14 cellular contexts compared by ENCODE assay signal in genomic region chr3:20103731-20104130, GRCh38.
DNase-seq lines count a peak whose midpoint lies in the region; ATAC-seq and TF ChIP-seq lines count a peak whose summit lies in the region.
"Had no signal": no experiment of that assay in that cellular context is flagged by ENCODE, and none has a peak within 500 bp of the region (broad histone marks: within the 10 kb centered on the region; RNA-seq: fewer than 3 reads in every experiment).

No MANE protein-coding gene starts in this region.

- H3K9me3 Mint-ChIP-seq in activated CD4-positive, alpha-beta T cell treated with anti-CD3 and anti-CD28 coated beads, Interleukin-2, amount 10 ng/mL, durations not matched to agents 24 days and 14 days, result no peaks in the 10 kb centered on the region
- no peaks in the 10 kb centered on the region for H3K9me3 Mint-ChIP-seq in stimulated activated naive B cell treated with anti-CD40 and anti-IgM and Interleukin-4, amounts not matched to agents 10 μg/mL and 1 μg/mL and 100 μg/mL, for 72 hours

- H3K36me3 ChIP-seq in Loucy (ENCODE audit: insufficient read depth, low read length) (no peaks in the 10 kb centered on the region), MM.1S (replicated peaks; ENCODE audit: insufficient read depth, low read length) (no peaks in the 10 kb centered on the region; the same call in 1 of the 2 replicates)
- H3K36me3 ChIP-seq: colonic mucosa, SJSA1 had no signal

- ATAC-seq in GM21825 (IDR thresholded peaks at IDR 0.05; ENCODE audit: unreplicated experiment), result peak; percentile 20
- ATAC-seq in stimulated activated naive B cell treated with anti-CD40 and anti-IgM and Interleukin-4, amounts not matched to agents 10 μg/mL and 1 μg/mL and 100 μg/mL, for 72 hours (replicated peaks), result peak; percentile 8 to 15

- H3K27me3 ChIP-seq in Loucy (ENCODE audit: insufficient read depth, low read length, poor library complexity, severe bottlenecking) (no peaks in the 10 kb centered on the region), MM.1S (replicated peaks; ENCODE audit: insufficient read depth, low read length) (no peaks in the 10 kb centered on the region)
- H3K27me3 ChIP-seq: colonic mucosa, heart left ventricle, SJSA1 had no signal

- H3K27me3 Mint-ChIP-seq in activated CD4-positive, alpha-beta T cell treated with anti-CD3 and anti-CD28 coated beads, Interleukin-2, amount 10 ng/mL, durations not matched to agents 24 days and 14 days, result no peaks in the 10 kb centered on the region
- no peaks in the 10 kb centered on the region for H3K27me3 Mint-ChIP-seq in stimulated activated naive B cell treated with anti-CD40 and anti-IgM and Interleukin-4, amounts not matched to agents 10 μg/mL and 1 μg/mL and 100 μg/mL, for 72 hours

- peak overlapping the region; percentile 86 for H3K27ac Mint-ChIP-seq in activated CD4-positive, alpha-beta T cell treated with anti-CD3 and anti-CD28 coated beads, Interleukin-2, amount 10 ng/mL, durations not matched to agents 24 days and 14 days
- H3K27ac Mint-ChIP-seq in stimulated activated naive B cell treated with anti-CD40 and anti-IgM and Interleukin-4, amounts not matched to agents 10 μg/mL and 1 μg/mL and 100 μg/mL, for 72 hours, result peak overlapping the region; percentile 71

- peak overlapping the region; percentile 67 for H3K4me3 Mint-ChIP-seq in activated CD4-positive, alpha-beta T cell treated with anti-CD3 and anti-CD28 coated beads, Interleukin-2, amount 10 ng/mL, durations not matched to agents 24 days and 14 days
- peak overlapping the region; percentile 61 to 62 for H3K4me3 Mint-ChIP-seq in stimulated activated naive B cell treated with anti-CD40 and anti-IgM and Interleukin-4, amounts not matched to agents 10 μg/mL and 1 μg/mL and 100 μg/mL, for 72 hours

- no peak for DNase-seq in activated CD4-positive, alpha-beta T cell treated with anti-CD3 and anti-CD28 coated beads, Interleukin-2, amount 10 ng/mL, durations not matched to agents 24 days and 14 days
- no peak for DNase-seq in activated CD4-positive, alpha-beta T cell treated with anti-CD3 and anti-CD28 coated beads, Interleukin-2, amount 50 U/mL, for 48 hours
- no peak for DNase-seq in stimulated activated naive B cell treated with anti-CD40 and anti-IgM and Interleukin-4, amounts not matched to agents 10 μg/mL and 1 μg/mL and 100 μg/mL, for 72 hours
- DNase-seq in SHP77 treated with DMSO at 0.1 percent for 48 hours (lab: John Stamatoyannopoulos, UW) (no peak), MM.1S (no peak), NCI-H1417 treated with DMSO at 0.1 percent for 48 hours (lab: John Stamatoyannopoulos, UW) (no peak)
- DNase-seq: colonic mucosa, GDM1, heart left ventricle, IMR-90, NCI-H2171 treated with DMSO at 0.1 percent for 48 hours had no signal

- peaks cover 5% of the 10 kb centered on the region for H3K4me1 ChIP-seq in Loucy (ENCODE audit: insufficient read depth, low read length, poor library complexity, severe bottlenecking)
- H3K4me1 ChIP-seq in MM.1S (ENCODE audit: low read length), result no peaks in the 10 kb centered on the region
- H3K4me1 ChIP-seq: colonic mucosa, SJSA1 had no signal

- H4K20me1 ChIP-seq in Loucy (ENCODE audit: insufficient read depth, low read length, poor library complexity, severe bottlenecking), result peaks cover 9% of the 10 kb centered on the region
- no peaks in the 10 kb centered on the region for H4K20me1 ChIP-seq in MM.1S (ENCODE audit: insufficient read depth, low read length)

- H3K4me3 ChIP-seq in Loucy (ENCODE audit: low read length, poor library complexity, severe bottlenecking) (peak overlapping the region; percentile 51), MM.1S (ENCODE audit: low read length) (no peak overlapping the region)
- H3K4me3 ChIP-seq: colonic mucosa, heart left ventricle, SJSA1 had no signal

- peak overlapping the region; percentile 51 for H3K4me2 ChIP-seq in Loucy (ENCODE audit: low read depth, low read length, poor library complexity, severe bottlenecking)
- H3K4me2 ChIP-seq in MM.1S (ENCODE audit: low read depth, low read length), result no peak overlapping the region

- no peaks in the 10 kb centered on the region for H3F3A ChIP-seq in Loucy (ENCODE audit: low read depth)
- no peaks in the 10 kb centered on the region for H3F3A ChIP-seq in MM.1S (ENCODE audit: insufficient read depth, low read length)

- no peak overlapping the region for H3K27ac ChIP-seq in MM.1S (ENCODE audit: low read length)
- H3K27ac ChIP-seq: colonic mucosa, SJSA1 had no signal

- peaks cover 23% of the 10 kb centered on the region for H3K36me3 Mint-ChIP-seq in activated CD4-positive, alpha-beta T cell treated with anti-CD3 and anti-CD28 coated beads, Interleukin-2, amount 10 ng/mL, durations not matched to agents 24 days and 14 days (ENCODE audit: low read depth)
- H3K36me3 Mint-ChIP-seq in stimulated activated naive B cell treated with anti-CD40 and anti-IgM and Interleukin-4, amounts not matched to agents 10 μg/mL and 1 μg/mL and 100 μg/mL, for 72 hours, result peaks cover 3% of the 10 kb centered on the region in 2 donors

- no peaks in the 10 kb centered on the region for H3K9me2 ChIP-seq in Loucy (replicated peaks; ENCODE audit: low read depth, low read length)
- H3K9me2 ChIP-seq in MM.1S (replicated peaks; ENCODE audit: insufficient read depth, low read length), result no peaks in the 10 kb centered on the region

- H3K4me1 Mint-ChIP-seq in activated CD4-positive, alpha-beta T cell treated with anti-CD3 and anti-CD28 coated beads, Interleukin-2, amount 10 ng/mL, durations not matched to agents 24 days and 14 days, result peaks cover 57% of the 10 kb centered on the region
- peaks cover 8 to 28% of the 10 kb centered on the region in 2 donors for H3K4me1 Mint-ChIP-seq in stimulated activated naive B cell treated with anti-CD40 and anti-IgM and Interleukin-4, amounts not matched to agents 10 μg/mL and 1 μg/mL and 100 μg/mL, for 72 hours

- H3K9me3 ChIP-seq in Loucy (ENCODE audit: insufficient read depth, low read depth, low read length) (no peaks in the 10 kb centered on the region), MM.1S (replicated peaks; ENCODE audit: insufficient read depth, low read length) (no peaks in the 10 kb centered on the region)
- H3K9me3 ChIP-seq: colonic mucosa, heart left ventricle, SJSA1 had no signal

- no peaks in the 10 kb centered on the region for H3K79me2 ChIP-seq in Loucy (ENCODE audit: insufficient read depth, low read length)
- H3K79me2 ChIP-seq in MM.1S (ENCODE audit: low read length), result no peaks in the 10 kb centered on the region

- H2AFZ ChIP-seq in Loucy (ENCODE audit: low read length) (no peak overlapping the region), MM.1S (ENCODE audit: low read length) (no peak overlapping the region)

- H3K9ac ChIP-seq in Loucy (ENCODE audit: low read depth, low read length, poor library complexity, severe bottlenecking) (no peak overlapping the region), MM.1S (ENCODE audit: low read length) (no peak overlapping the region)

- intact Hi-C loops in activated CD4-positive, alpha-beta T cell treated with anti-CD3 and anti-CD28 coated beads, Interleukin-2, amount 10 ng/mL, durations not matched to agents 24 days and 14 days (cut with micrococcal nuclease), result loop anchor here (1.0 to 5.0 kb wide), 6 partner anchors 49 to 216 kb away; partner anchors contain the start of genes RAB5A and SGO1

- no peak for TF ChIP-seq CTCF in Loucy (conservative IDR thresholded peaks at IDR 0.05; ENCODE audit: low read length)
- no peak for TF ChIP-seq CTCF in MM.1S (IDR thresholded peaks at IDR 0.05; ENCODE audit: low read length)
